ENCODE assay signal across 16 cellular contexts in the genomic region with DNA sequence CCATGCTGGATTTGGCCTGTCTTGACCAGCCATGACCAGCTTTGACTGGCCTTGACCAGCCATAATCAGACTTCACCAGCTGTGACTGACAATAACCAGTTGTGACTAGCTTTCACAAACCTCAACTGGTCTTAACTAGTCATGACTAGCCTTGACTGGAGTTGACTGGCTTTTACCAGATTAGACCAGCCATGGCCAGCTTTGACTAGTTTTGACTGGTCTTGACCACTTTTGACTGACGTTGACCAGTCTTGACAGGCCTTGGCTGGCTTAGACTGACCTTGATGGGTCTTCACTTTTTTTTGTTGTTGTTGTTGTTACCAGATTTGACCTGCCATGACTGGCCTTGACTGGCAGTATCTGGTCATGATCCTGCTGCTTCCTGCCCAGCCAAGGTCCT.
DNase-seq lines count a peak whose midpoint lies in the region; ATAC-seq, FAIRE-seq and TF ChIP-seq lines count a peak whose summit lies in the region.
"Had no signal": no experiment of that assay in that cellular context is flagged by ENCODE, and none has a peak within 500 bp of the region (broad histone marks: within the 10 kb centered on the region; RNA-seq: fewer than 3 reads in every experiment).

No MANE protein-coding gene starts in this region.

- POLR2A ChIA-PET in K562 (lab: Yijun Ruan, JAX) = no interaction called here

- BruUV-seq in K562 (replicated peaks; lab: Mats Ljungman, UMichigan) = no TSS peak

- no peaks in the 10 kb centered on the region for H3K36me3 ChIP-seq in K562 (ENCODE audit: control insufficient read depth, insufficient read depth, low read length)
- no peaks in the 10 kb centered on the region for H3K36me3 ChIP-seq in mesodermal cell (ENCODE audit: control insufficient read depth, insufficient read depth, low read length)
- no peaks in the 10 kb centered on the region for H3K36me3 ChIP-seq in kidney (ENCODE audit: control insufficient read depth in 1 of 2, insufficient read depth in 2 of 2, low read length in 2 of 2)
- H3K36me3 ChIP-seq: BLaER1 treated with 17β-estradiol and CSF1 and Interleukin-3, amounts not matched to agents 10 nM and 100 nM; HAP-1 had no signal

- H3K4me3 ChIP-seq in K562 = no peak overlapping the region
- H3K4me3 ChIP-seq in mesodermal cell (ENCODE audit: extremely low read depth, insufficient read depth, low read length, poor library complexity, severe bottlenecking) = no peak overlapping the region
- H3K4me3 ChIP-seq in kidney (ENCODE audit: low read length in 2 of 2) = no peak overlapping the region
- H3K4me3 ChIP-seq: BLaER1 treated with 17β-estradiol and CSF1 and Interleukin-3, amounts not matched to agents 10 nM and 100 nM; GM23338; HAP-1 had no signal

- CTCF ChIA-PET in K562 (lab: Yijun Ruan, JAX; ENCODE audit: low intra/inter-chr PET ratio) = no interaction called here

- TF ChIP-seq CTCF in K562 (IDR thresholded peaks at IDR 0.05 in 2 of 3, conservative IDR thresholded peaks at IDR 0.05 in 1 of 3; ENCODE audit: insufficient read depth in 2 of 3, low read depth in 1 of 3, low read length in 3 of 3) (no peak), kidney (IDR thresholded peaks at IDR 0.05; ENCODE audit: borderline replicate concordance, extremely low read depth, insufficient read depth) (no peak)

- no peak for ATAC-seq in K562
- ATAC-seq: GM23338, HepG2 had no signal

- WGBS in K562 (ENCODE audit: insufficient coverage, low coverage, missing lambda C conversion rate) = 0% methylated on average over 1 of the region's 1 CpG
- WGBS in mesodermal cell (ENCODE audit: insufficient coverage in 2 of 2), 2 experiments = 100% methylated on average over 1 of the region's 1 CpG; no CpG with 5 or more reads in 1 of the 2 experiments

- no peak overlapping the region for H3K27ac ChIP-seq in K562 (ENCODE audit: extremely low read depth, low read depth, low read length)
- H3K27ac ChIP-seq in mesodermal cell (ENCODE audit: low read depth, low read length, severe bottlenecking) = peak overlapping the region; percentile 23
- no peak overlapping the region for H3K27ac ChIP-seq in kidney (ENCODE audit: low read depth in 2 of 2, low read length in 2 of 2)
- H3K27ac ChIP-seq: 22Rv1; BLaER1 treated with 17β-estradiol and CSF1 and Interleukin-3, amounts not matched to agents 10 nM and 100 nM had no signal

- H3K9me3 ChIP-seq in K562 (replicated peaks; ENCODE audit: control insufficient read depth, insufficient read depth, low read depth, low read length) (no peaks in the 10 kb centered on the region), mesodermal cell (ENCODE audit: control insufficient read depth, low read length) (no peaks in the 10 kb centered on the region), kidney (ENCODE audit: control insufficient read depth in 1 of 2, low read length in 2 of 2) (peaks cover 0 to 5% of the 10 kb centered on the region in 2 donors)
- H3K9me3 ChIP-seq: HAP-1 had no signal

- H3K27me3 ChIP-seq in K562 (ENCODE audit: control insufficient read depth in 2 of 2, insufficient read depth in 2 of 2, low read length in 2 of 2) = no peaks in the 10 kb centered on the region

- no peaks in the 10 kb centered on the region for H3K79me2 ChIP-seq in K562 (ENCODE audit: control insufficient read depth, insufficient read depth, low read length)

- TF ChIP-seq POLR2A in K562 (conservative IDR thresholded peaks at IDR 0.05) (no peak), H54 (IDR thresholded peaks at IDR 0.05; ENCODE audit: low read depth, low read length) (no peak)

- peak; percentile 2 for DNase-seq in NK-92 treated with Interleukin-12 subunit alpha and Interleukin-12 subunit beta, amount 100 ng/mL, for 24 hours (lab: John Stamatoyannopoulos, UW)
- no peak for DNase-seq in NK-92 (lab: John Stamatoyannopoulos, UW; ENCODE audit: unreplicated experiment)
- peak; percentile 14 for DNase-seq in ELF-1 (ENCODE audit: low read depth, low spot score)
- no peak for DNase-seq in K562 (ENCODE audit: extremely low read depth in 1 of 4, low spot score in 3 of 4)
- no peak for DNase-seq in H54 (ENCODE audit: insufficient read length, low spot score)
- no peak for DNase-seq in stimulated activated CD4-positive, alpha-beta T cell treated with anti-CD3 and anti-CD28 coated beads, Interleukin-15, amount 100 ng/mL, for 24 hours
- no peak for DNase-seq in kidney
- DNase-seq: AML-193; CD4-positive, CD25-positive, alpha-beta regulatory T cell; DMS53 had no signal

- FAIRE-seq in K562 (lab: Jason Lieb, UNC) (no peak), H54 (lab: Jason Lieb, UNC) (no peak), kidney (lab: Jason Lieb, UNC) (no peak)
- FAIRE-seq: HepG2 had no signal

- H2AFZ ChIP-seq in K562 (ENCODE audit: low read depth, low read length) = no peak overlapping the region
- H2AFZ ChIP-seq: GM23338 had no signal

- no peaks in the 10 kb centered on the region for H3K9me1 ChIP-seq in K562 (ENCODE audit: control insufficient read depth, insufficient read depth, low read length)

- in situ Hi-C loops in K562 (cut with MboI) = loop anchor here (10.0 kb wide), 1 partner anchor 672 kb away; no protein-coding TSS in a partner anchor

- intact Hi-C loops in K562 (cut with micrococcal nuclease) = no loop called here
- intact Hi-C loops in kidney (cut with DNase I) = loop anchor here (10.0 kb wide), 1 partner anchor 162 kb away; no protein-coding TSS in a partner anchor

- H3K4me1 ChIP-seq in K562 (replicated peaks in 1 of 2; ENCODE audit: control insufficient read depth in 2 of 2, insufficient read depth in 2 of 2, low read length in 2 of 2) (no peaks in the 10 kb centered on the region), mesodermal cell (ENCODE audit: control insufficient read depth, insufficient read depth, low read length, poor library complexity, severe bottlenecking) (no peaks in the 10 kb centered on the region), kidney (ENCODE audit: control insufficient read depth in 1 of 2, insufficient read depth in 1 of 2, low read depth in 1 of 2, low read length in 2 of 2) (no peaks in the 10 kb centered on the region)

- H3K9ac ChIP-seq in K562 (ENCODE audit: insufficient read depth in 1 of 2, low read depth in 2 of 2, low read length in 2 of 2) (no peak overlapping the region), kidney (ENCODE audit: low read length in 2 of 2) (no peak overlapping the region)
- H3K9ac ChIP-seq: BLaER1 treated with 17β-estradiol and CSF1 and Interleukin-3, amounts not matched to agents 10 nM and 100 nM had no signal

- H3K4me2 ChIP-seq in K562 (ENCODE audit: insufficient read depth, low read length) = no peak overlapping the region
- H3K4me2 ChIP-seq: BLaER1 treated with 17β-estradiol and CSF1 and Interleukin-3, amounts not matched to agents 10 nM and 100 nM; GM23338 had no signal

- TF ChIP-seq RAD21 in K562 (CRISPR knock-in tag; conservative IDR thresholded peaks at IDR 0.05 in 1 of 2, IDR thresholded peaks at IDR 0.05 in 1 of 2) = no peak

- TF ChIP-seq EP300 in K562 (IDR thresholded peaks at IDR 0.05; ENCODE audit: low read length) = no peak

- no peaks in the 10 kb centered on the region for H4K20me1 ChIP-seq in K562 (replicated peaks; ENCODE audit: control insufficient read depth, insufficient read depth, low read length)
- H4K20me1 ChIP-seq: BLaER1 treated with 17β-estradiol and CSF1 and Interleukin-3, amounts not matched to agents 10 nM and 100 nM had no signal

TF ChIP-seq in K562, 482 proteins besides CTCF, POLR2A, EP300 and RAD21:
- peak in 1 of 2 experiments; percentile 25; a peak in 1 of 4 replicates for TF ChIP-seq TRIM24 (IDR thresholded peaks at IDR 0.05)
- TF ChIP-seq TRIM28 (IDR thresholded peaks at IDR 0.05) = no peak
- peak; percentile 12; the same call in 1 of the 2 replicates for TF ChIP-seq KLF16 (IDR thresholded peaks at IDR 0.05)
- TF ChIP-seq, protein P1, sequence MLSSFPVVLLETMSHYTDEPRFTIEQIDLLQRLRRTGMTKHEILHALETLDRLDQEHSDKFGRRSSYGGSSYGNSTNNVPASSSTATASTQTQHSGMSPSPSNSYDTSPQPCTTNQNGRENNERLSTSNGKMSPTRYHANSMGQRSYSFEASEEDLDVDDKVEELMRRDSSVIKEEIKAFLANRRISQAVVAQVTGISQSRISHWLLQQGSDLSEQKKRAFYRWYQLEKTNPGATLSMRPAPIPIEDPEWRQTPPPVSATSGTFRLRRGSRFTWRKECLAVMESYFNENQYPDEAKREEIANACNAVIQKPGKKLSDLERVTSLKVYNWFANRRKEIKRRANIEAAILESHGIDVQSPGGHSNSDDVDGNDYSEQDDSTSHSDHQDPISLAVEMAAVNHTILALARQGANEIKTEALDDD (IDR thresholded peaks at IDR 0.05) = peak; percentile 12; the same call in 1 of the 2 replicates
- no peak for TF ChIP-seq MED1 (CRISPR knock-in tag; IDR thresholded peaks at IDR 0.05; ENCODE audit: borderline replicate concordance)

Comparison
In these comparisons a context has a peak if more than half of its experiments do, and no peak if none do; other contexts are left out.
1. DNase-seq: peak in NK-92 treated with Interleukin-12 subunit alpha and Interleukin-12 subunit beta, amount 100 ng/mL, for 24 hours (single experiment) and ELF-1 (single experiment); none in NK-92 (single experiment), K562 (0 of 4), H54 (single experiment), stimulated activated CD4-positive, alpha-beta T cell treated with anti-CD3 and anti-CD28 coated beads, Interleukin-15, amount 100 ng/mL, for 24 hours (single experiment) and kidney (single experiment).